8 cellular contexts compared by ENCODE assay signal in the genomic region with DNA sequence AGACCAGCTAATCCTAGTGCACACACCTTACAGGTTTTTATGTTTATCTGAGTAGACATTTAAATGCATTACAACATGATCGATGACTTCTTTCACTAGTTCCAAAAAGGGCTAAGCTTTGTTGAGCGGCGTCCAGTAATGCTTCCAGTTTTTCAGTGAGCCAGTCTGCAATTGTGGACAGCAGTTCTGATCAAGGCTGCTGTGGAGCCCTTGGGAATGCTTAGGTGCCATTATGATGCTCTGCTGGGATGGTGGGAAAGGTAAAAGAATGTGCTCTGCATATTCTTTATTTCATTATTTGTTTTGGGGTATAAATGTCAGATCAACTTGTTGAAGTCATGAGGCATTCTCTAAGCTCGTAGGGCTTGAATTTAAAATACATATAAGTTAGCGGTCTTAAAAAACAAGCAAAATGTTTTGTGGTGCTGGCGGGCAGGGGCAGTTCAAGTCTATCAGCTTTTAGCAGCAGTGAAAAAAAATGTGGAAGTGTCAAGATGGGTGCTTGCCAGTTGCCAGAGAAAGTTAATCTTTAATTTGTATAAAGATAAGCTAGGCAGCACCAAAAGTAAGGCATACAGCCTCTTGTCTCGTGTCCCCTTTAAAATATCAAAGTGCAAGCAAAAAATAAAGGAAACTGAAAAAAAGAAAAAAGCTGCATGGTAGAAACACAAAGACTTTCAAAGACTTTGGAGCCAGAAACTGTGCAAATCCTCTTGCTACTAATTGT. TPM values are rescaled to one million over a fixed set of nuclear protein-coding genes. Genes with fewer than 3 reads are reported as not detected.
DNase-seq lines count a peak whose midpoint lies in the region; ATAC-seq and TF ChIP-seq lines count a peak whose summit lies in the region.

No MANE protein-coding gene starts in this region.

- H3K4me3 Mint-ChIP-seq in activated CD4-positive, alpha-beta T cell treated with anti-CD3 and anti-CD28 coated beads, Interleukin-2, amount 10 ng/mL, durations not matched to agents 24 days and 14 days: peak overlapping the region; percentile 96
- peak overlapping the region; percentile 45 for H3K4me3 Mint-ChIP-seq in activated B cell treated with CpG ODN at 0.5 μM for 24 hours

- CTCF ChIA-PET in activated B cell treated with CpG ODN at 0.5 μM for 24 hours (lab: Charles Lee): no interaction called here

- POLR2A ChIA-PET in activated B cell treated with CpG ODN at 0.5 μM for 24 hours (lab: Charles Lee): interaction anchor here (0.8 to 5.0 kb wide), 3 partner anchors 73 to 1363 kb away, joined by 3 to 105 read pairs (median 21); no protein-coding TSS in a partner anchor

- peaks cover 0 to 2% (median 0%) of the 10 kb centered on the region in 5 donors for H3K9me3 ChIP-seq in subcutaneous abdominal adipose tissue (ENCODE audit: control insufficient read depth in 5 of 5, low read length in 5 of 5)

- TF ChIP-seq CTCF in activated B cell treated with CpG ODN at 0.5 μM for 24 hours (IDR thresholded peaks at IDR 0.05): no peak

- DNase-seq in activated CD4-positive, alpha-beta T cell treated with anti-CD3 and anti-CD28 coated beads, Interleukin-2, amount 10 ng/mL, durations not matched to agents 24 days and 14 days: peak; percentile 55
- no peak for DNase-seq in activated CD4-positive, alpha-beta T cell treated with anti-CD3 and anti-CD28 coated beads, Interleukin-2, amount 50 U/mL, for 48 hours
- DNase-seq in activated B cell treated with CpG ODN at 0.5 μM for 24 hours (no peak), SHP77 treated with DMSO at 0.1 percent for 48 hours (lab: John Stamatoyannopoulos, UW) (no peak), NCI-H187 (lab: John Stamatoyannopoulos, UW) (no peak)

- H3K27me3 Mint-ChIP-seq in activated CD4-positive, alpha-beta T cell treated with anti-CD3 and anti-CD28 coated beads, Interleukin-2, amount 10 ng/mL, durations not matched to agents 24 days and 14 days: no peaks in the 10 kb centered on the region
- H3K27me3 Mint-ChIP-seq in activated B cell treated with CpG ODN at 0.5 μM for 24 hours: no peaks in the 10 kb centered on the region

- H3K9me3 Mint-ChIP-seq in activated CD4-positive, alpha-beta T cell treated with anti-CD3 and anti-CD28 coated beads, Interleukin-2, amount 10 ng/mL, durations not matched to agents 24 days and 14 days: no peaks in the 10 kb centered on the region
- H3K9me3 Mint-ChIP-seq in activated B cell treated with CpG ODN at 0.5 μM for 24 hours: no peaks in the 10 kb centered on the region

- peaks cover 43% of the 10 kb centered on the region for H3K36me3 Mint-ChIP-seq in activated CD4-positive, alpha-beta T cell treated with anti-CD3 and anti-CD28 coated beads, Interleukin-2, amount 10 ng/mL, durations not matched to agents 24 days and 14 days (ENCODE audit: low read depth)
- peaks cover 4% of the 10 kb centered on the region for H3K36me3 Mint-ChIP-seq in activated B cell treated with CpG ODN at 0.5 μM for 24 hours (ENCODE audit: low read depth)

- H3K36me3 ChIP-seq in subcutaneous abdominal adipose tissue (ENCODE audit: control insufficient read depth in 5 of 5, insufficient read depth in 5 of 5, low read length in 5 of 5): no peaks in the 10 kb centered on the region

- peak overlapping the region; percentile 93 for H3K27ac Mint-ChIP-seq in activated CD4-positive, alpha-beta T cell treated with anti-CD3 and anti-CD28 coated beads, Interleukin-2, amount 10 ng/mL, durations not matched to agents 24 days and 14 days
- H3K27ac Mint-ChIP-seq in activated B cell treated with CpG ODN at 0.5 μM for 24 hours: peak overlapping the region; percentile 74

- H3K4me1 ChIP-seq in subcutaneous abdominal adipose tissue (ENCODE audit: control insufficient read depth in 5 of 5, insufficient read depth in 5 of 5, low read length in 5 of 5): peaks cover 0 to 27% (median 18%) of the 10 kb centered on the region in 5 donors

- intact Hi-C loops in activated CD4-positive, alpha-beta T cell treated with anti-CD3 and anti-CD28 coated beads, Interleukin-2, amount 10 ng/mL, durations not matched to agents 24 days and 14 days (cut with micrococcal nuclease): loop anchor here (5.0 to 10.0 kb wide), 5 partner anchors 178 to 1928 kb away; a partner anchor contains a TSS
- intact Hi-C loops in activated B cell treated with CpG ODN at 0.5 μM for 24 hours (cut with micrococcal nuclease): loop anchor here (10.0 kb wide), 1 partner anchor 1288 kb away; a partner anchor contains a TSS

- no peak overlapping the region for H3K9ac ChIP-seq in subcutaneous abdominal adipose tissue (ENCODE audit: low read length in 5 of 5)

- peaks cover 0 to 2% (median 0%) of the 10 kb centered on the region in 5 donors for H3K27me3 ChIP-seq in subcutaneous abdominal adipose tissue (ENCODE audit: control insufficient read depth in 5 of 5, insufficient read depth in 4 of 5, low read length in 5 of 5)

- H3K27ac ChIP-seq in subcutaneous abdominal adipose tissue (ENCODE audit: low read depth, low read length): peak overlapping the region; percentile 86

- peaks cover 25% of the 10 kb centered on the region for H3K4me1 Mint-ChIP-seq in activated CD4-positive, alpha-beta T cell treated with anti-CD3 and anti-CD28 coated beads, Interleukin-2, amount 10 ng/mL, durations not matched to agents 24 days and 14 days
- peaks cover 46% of the 10 kb centered on the region for H3K4me1 Mint-ChIP-seq in activated B cell treated with CpG ODN at 0.5 μM for 24 hours

- H3K4me3 ChIP-seq in iPS-11a (ENCODE audit: low read depth, low read length) (peak overlapping the region; percentile 78), subcutaneous abdominal adipose tissue (ENCODE audit: low read depth in 1 of 5, low read length in 5 of 5) (peak overlapping the region in 3 of 5 donors; percentile 0 to 78 (median 34))

- ATAC-seq in activated B cell treated with CpG ODN at 0.5 μM for 24 hours (ENCODE audit: low read depth) (no peak), GM19324 (IDR thresholded peaks at IDR 0.05; ENCODE audit: low FRiP score, unreplicated experiment) (no peak)

RNA-seq across cellular contexts. Expression of a gene that starts 5.8 kb away (rescaled TPM):
- total RNA-seq in activated CD4-positive, alpha-beta T cell treated with anti-CD3 and anti-CD28 coated beads, Interleukin-2, amount 10 ng/mL, durations not matched to agents 24 days and 14 days: 104 and 108 TPM in 2 replicates
- 28.8 and 29.7 TPM in 2 replicates for total RNA-seq in activated B cell treated with CpG ODN at 0.5 μM for 24 hours
